In genomic region chr5:157076558-157076957, GRCh38 we compare ENCODE assay signal across 1 cellular context.
TF ChIP-seq lines count a peak whose summit lies in the region.

No MANE protein-coding gene starts in this region.

TF ChIP-seq in HepG2, 621 proteins besides CTCF, POLR2A, EP300 and RAD21:
- no peak for TF ChIP-seq NFATC3 (CRISPR knock-in tag; IDR thresholded peaks at IDR 0.05)
- TF ChIP-seq ZNF652 (CRISPR knock-in tag; IDR thresholded peaks at IDR 0.05; ENCODE audit: borderline replicate concordance, low read depth): 0 out of 2 replicates have a peak, but pooled peaks have one; percentile 34
- no peak for TF ChIP-seq TRAFD1 (CRISPR knock-in tag; IDR thresholded peaks at IDR 0.05; ENCODE audit: borderline replicate concordance)
- TF ChIP-seq MAFK (conservative IDR thresholded peaks at IDR 0.05 in 1 of 2, IDR thresholded peaks at IDR 0.05 in 1 of 2; ENCODE audit: low read length in 2 of 2): peak in 1 of 2 experiments; percentile 20; a peak in 1 of 4 replicates
- TF ChIP-seq NBN (conservative IDR thresholded peaks at IDR 0.05): no peak
- no peak for TF ChIP-seq MED8 (CRISPR knock-in tag; IDR thresholded peaks at IDR 0.05; ENCODE audit: insufficient replicate concordance)
